In genomic region chr2:68250652-68251186, GRCh38 we compare ENCODE assay signal across 8 cellular contexts. TPM values are rescaled to one million over a fixed set of nuclear protein-coding genes. Genes with fewer than 3 reads are reported as not detected.
DNase-seq lines count a peak whose midpoint lies in the region; ATAC-seq lines count a peak whose summit lies in the region.

No MANE protein-coding gene starts in this region.

- H3K9me3 Mint-ChIP-seq in activated CD4-positive, alpha-beta T cell treated with anti-CD3 and anti-CD28 coated beads for 36 hours (ENCODE audit: low read depth), result no peaks in the 10 kb centered on the region
- H3K9me3 Mint-ChIP-seq in activated naive CD8-positive, alpha-beta T cell treated with anti-CD3 and anti-CD28 coated beads, Interleukin-2, amount 10 ng/mL, durations not matched to agents 7 days and 5 days, result no peaks in the 10 kb centered on the region

- ATAC-seq in activated CD4-positive, alpha-beta T cell treated with anti-CD3 and anti-CD28 coated beads for 36 hours, result no peak
- ATAC-seq in activated naive CD8-positive, alpha-beta T cell treated with anti-CD3 and anti-CD28 coated beads, Interleukin-2, amount 10 ng/mL, durations not matched to agents 7 days and 5 days (ENCODE audit: low read depth), result no peak
- ATAC-seq in HG02642 (IDR thresholded peaks at IDR 0.05; ENCODE audit: poor library complexity, unreplicated experiment), result no peak
- ATAC-seq in HG03354 (IDR thresholded peaks at IDR 0.05; ENCODE audit: poor library complexity, severe bottlenecking, unreplicated experiment), result no peak

- H3K4me3 Mint-ChIP-seq in activated CD4-positive, alpha-beta T cell treated with anti-CD3 and anti-CD28 coated beads for 36 hours, result peak overlapping the region; percentile 98
- H3K4me3 Mint-ChIP-seq in activated naive CD8-positive, alpha-beta T cell treated with anti-CD3 and anti-CD28 coated beads, Interleukin-2, amount 10 ng/mL, durations not matched to agents 7 days and 5 days, result peak overlapping the region; percentile 88

- H3K27ac Mint-ChIP-seq in activated CD4-positive, alpha-beta T cell treated with anti-CD3 and anti-CD28 coated beads for 36 hours, result peak overlapping the region; percentile 97
- peak overlapping the region; percentile 93 for H3K27ac Mint-ChIP-seq in activated naive CD8-positive, alpha-beta T cell treated with anti-CD3 and anti-CD28 coated beads, Interleukin-2, amount 10 ng/mL, durations not matched to agents 7 days and 5 days

- intact Hi-C loops in activated CD4-positive, alpha-beta T cell treated with anti-CD3 and anti-CD28 coated beads for 36 hours (cut with DNase I, micrococcal nuclease), result loop anchor here (1.0 to 10.0 kb wide), 10 partner anchors 14 to 1997 kb away; partner anchors contain the start of genes APLF (in 1 of the 2), C1D (in 1 of the 2), ETAA1 (in 1 of the 2) and FBXO48 (in 1 of the 2)

- POLR2A ChIA-PET in activated CD4-positive, alpha-beta T cell treated with anti-CD3 and anti-CD28 coated beads for 36 hours (lab: Charles Lee), result interaction anchor here (0.6 to 1.1 kb wide), 3 partner anchors 22 to 617 kb away, joined by 4 read pairs; partner anchors contain the start of gene PNO1
- POLR2A ChIA-PET in activated naive CD8-positive, alpha-beta T cell treated with anti-CD3 and anti-CD28 coated beads, Interleukin-2, amount 10 ng/mL, durations not matched to agents 7 days and 5 days (lab: Charles Lee), result interaction anchor here (0.8 to 1.3 kb wide), 3 partner anchors 9 to 94 kb away, joined by 3 to 4 read pairs (median 3); no protein-coding TSS in a partner anchor

- H3K27me3 ChIP-seq in layer of hippocampus (ENCODE audit: control insufficient read depth, insufficient read depth, low read length), result no peaks in the 10 kb centered on the region

- H3K36me3 Mint-ChIP-seq in activated CD4-positive, alpha-beta T cell treated with anti-CD3 and anti-CD28 coated beads for 36 hours (ENCODE audit: low read depth), result peaks cover 24% of the 10 kb centered on the region
- H3K36me3 Mint-ChIP-seq in activated naive CD8-positive, alpha-beta T cell treated with anti-CD3 and anti-CD28 coated beads, Interleukin-2, amount 10 ng/mL, durations not matched to agents 7 days and 5 days, result peaks cover 13% of the 10 kb centered on the region

- H3K27me3 Mint-ChIP-seq in activated CD4-positive, alpha-beta T cell treated with anti-CD3 and anti-CD28 coated beads for 36 hours, result no peaks in the 10 kb centered on the region
- H3K27me3 Mint-ChIP-seq in activated naive CD8-positive, alpha-beta T cell treated with anti-CD3 and anti-CD28 coated beads, Interleukin-2, amount 10 ng/mL, durations not matched to agents 7 days and 5 days, result no peaks in the 10 kb centered on the region

- CTCF ChIA-PET in activated CD4-positive, alpha-beta T cell treated with anti-CD3 and anti-CD28 coated beads for 36 hours (lab: Charles Lee), result interaction anchor here (0.7 to 2.2 kb wide), 16 partner anchors 13 to 461 kb away, joined by 3 to 13 read pairs (median 4); no protein-coding TSS in a partner anchor

- H3K27ac ChIP-seq in layer of hippocampus (ENCODE audit: low read depth, low read length) (peak overlapping the region; percentile 98), temporal lobe (ENCODE audit: low read depth, low read length) (peak overlapping the region; percentile 87)

- DNase-seq in activated CD4-positive, alpha-beta T cell treated with anti-CD3 and anti-CD28 coated beads for 36 hours, result no peak
- DNase-seq in activated CD4-positive, alpha-beta T cell treated with anti-CD3 and anti-CD28 coated beads, Interleukin-2, amount 50 U/mL, for 1 hour, result no peak
- DNase-seq in activated naive CD8-positive, alpha-beta T cell treated with anti-CD3 and anti-CD28 coated beads, Interleukin-2, amount 10 ng/mL, durations not matched to agents 7 days and 5 days, result no peak
- no peak for DNase-seq in T-helper 9 cell

- H3K4me1 Mint-ChIP-seq in activated CD4-positive, alpha-beta T cell treated with anti-CD3 and anti-CD28 coated beads for 36 hours, result peaks cover 31% of the 10 kb centered on the region
- peaks cover 19% of the 10 kb centered on the region for H3K4me1 Mint-ChIP-seq in activated naive CD8-positive, alpha-beta T cell treated with anti-CD3 and anti-CD28 coated beads, Interleukin-2, amount 10 ng/mL, durations not matched to agents 7 days and 5 days

RNA-seq across cellular contexts. Expression of gene PPP3R1, which starts 1.6 kb away (rescaled TPM):
- 10 to 100 TPM; 75.1 to 82.4 TPM for total RNA-seq in activated CD4-positive, alpha-beta T cell treated with anti-CD3 and anti-CD28 coated beads for 36 hours
- 10 to 100 TPM; 65.4 to 66.0 TPM for total RNA-seq in activated naive CD8-positive, alpha-beta T cell treated with anti-CD3 and anti-CD28 coated beads, Interleukin-2, amount 10 ng/mL, durations not matched to agents 7 days and 5 days
- total RNA-seq in temporal lobe, result 73.8 TPM
